15 cellular contexts compared by ENCODE assay signal in genomic region chr10:128186959-128187787, GRCh38.
DNase-seq lines count a peak whose midpoint lies in the region; ATAC-seq, FAIRE-seq and TF ChIP-seq lines count a peak whose summit lies in the region.
"Had no signal": no experiment of that assay in that cellular context is flagged by ENCODE, and none has a peak within 500 bp of the region (broad histone marks: within the 10 kb centered on the region; RNA-seq: fewer than 3 reads in every experiment).

No MANE protein-coding gene starts in this region.

- H3K9me3 Mint-ChIP-seq in activated CD8-positive, alpha-beta T cell treated with anti-CD3 and anti-CD28 coated beads for 36 hours, result peaks cover 6% of the 10 kb centered on the region

- no peaks in the 10 kb centered on the region for H3K4me1 ChIP-seq in small intestine (ENCODE audit: control insufficient read depth in 2 of 2, insufficient read depth in 1 of 2, low read depth in 1 of 2, low read length in 1 of 2)
- H3K4me1 ChIP-seq: neural progenitor cell had no signal

- peak; percentile 77 for DNase-seq in Jurkat, Clone E6-1 (ENCODE audit: low read depth, low spot score)
- peak; percentile 54 for DNase-seq in activated CD8-positive, alpha-beta T cell treated with anti-CD3 and anti-CD28 coated beads for 36 hours
- peak; percentile 17 for DNase-seq in central memory CD4-positive, alpha-beta T cell
- DNase-seq in small intestine (peak; percentile 11), DMS79 (lab: John Stamatoyannopoulos, UW) (no peak), mesenteric fat pad (ENCODE audit: low spot score) (no peak)
- DNase-seq: dermis blood vessel endothelial cell, NCI-H2107, PC-9, stomach, T1000 had no signal

- H3K27me3 Mint-ChIP-seq in activated CD8-positive, alpha-beta T cell treated with anti-CD3 and anti-CD28 coated beads for 36 hours, result no peaks in the 10 kb centered on the region

- H3K4me3 ChIP-seq in Jurkat, Clone E6-1 (ENCODE audit: low read length), result peak overlapping the region; percentile 45
- H3K4me3 ChIP-seq in small intestine (ENCODE audit: low read depth in 1 of 2, low read length in 2 of 2), result no peak overlapping the region
- H3K4me3 ChIP-seq: neural progenitor cell, PC-9, stomach had no signal

- H3K4me1 Mint-ChIP-seq in activated CD8-positive, alpha-beta T cell treated with anti-CD3 and anti-CD28 coated beads for 36 hours (ENCODE audit: low read depth), result peaks cover 21% of the 10 kb centered on the region

- H3K27ac Mint-ChIP-seq in activated CD8-positive, alpha-beta T cell treated with anti-CD3 and anti-CD28 coated beads for 36 hours, result peak overlapping the region; percentile 85
- H3K27ac Mint-ChIP-seq: neural progenitor cell had no signal

- no peaks in the 10 kb centered on the region for H3K9me3 ChIP-seq in small intestine (ENCODE audit: control insufficient read depth, low read depth)

- H3K36me3 ChIP-seq in small intestine (ENCODE audit: control insufficient read depth in 2 of 2, insufficient read depth in 2 of 2, low read length in 2 of 2), result no peaks in the 10 kb centered on the region
- H3K36me3 ChIP-seq: neural progenitor cell, stomach had no signal

- no peak for TF ChIP-seq CTCF in activated CD8-positive, alpha-beta T cell treated with anti-CD3 and anti-CD28 coated beads for 36 hours (IDR thresholded peaks at IDR 0.05)

- no peak for FAIRE-seq in small intestine (lab: Jason Lieb, UNC)

- CTCF ChIA-PET in activated CD8-positive, alpha-beta T cell treated with anti-CD3 and anti-CD28 coated beads for 36 hours (lab: Charles Lee), result interaction anchor here (0.9 to 4.3 kb wide), 10 partner anchors 9 to 200 kb away, joined by 3 to 46 read pairs (median 4); no protein-coding TSS in a partner anchor

- whole genome bisulfite sequencing in small intestine, 3 donors, result 42 to 45% (median 44%) methylated on average over 17 of the region's 17 CpGs

- no peak overlapping the region for H3K27ac ChIP-seq in small intestine (ENCODE audit: low read depth in 1 of 2, low read length in 1 of 2)
- H3K27ac ChIP-seq: KMS-11, neural progenitor cell, PC-9, stomach had no signal

- peaks cover 4% of the 10 kb centered on the region for H3K36me3 Mint-ChIP-seq in activated CD8-positive, alpha-beta T cell treated with anti-CD3 and anti-CD28 coated beads for 36 hours (ENCODE audit: low read depth)
- H3K36me3 Mint-ChIP-seq: neural progenitor cell had no signal

- POLR2A ChIA-PET in activated CD8-positive, alpha-beta T cell treated with anti-CD3 and anti-CD28 coated beads for 36 hours (lab: Charles Lee), result interaction anchor here (1.1 to 2.0 kb wide), 6 partner anchors 9 to 61 kb away, joined by 3 to 5 read pairs (median 3); no protein-coding TSS in a partner anchor

- H3K4me3 Mint-ChIP-seq in activated CD8-positive, alpha-beta T cell treated with anti-CD3 and anti-CD28 coated beads for 36 hours, result peak overlapping the region; percentile 72
- H3K4me3 Mint-ChIP-seq: neural progenitor cell had no signal

- peaks cover 0 to 6% of the 10 kb centered on the region in 2 donors for H3K27me3 ChIP-seq in small intestine (ENCODE audit: control insufficient read depth in 2 of 2, insufficient read depth in 2 of 2, low read length in 2 of 2)
- H3K27me3 ChIP-seq: neural progenitor cell had no signal

- intact Hi-C loops in activated CD8-positive, alpha-beta T cell treated with anti-CD3 and anti-CD28 coated beads for 36 hours (cut with micrococcal nuclease), result no loop called here

- ATAC-seq in activated CD8-positive, alpha-beta T cell treated with anti-CD3 and anti-CD28 coated beads for 36 hours, result peak; percentile 87
- ATAC-seq in HG03457 (IDR thresholded peaks at IDR 0.05; ENCODE audit: unreplicated experiment), result no peak
- ATAC-seq in HG03045 (IDR thresholded peaks at IDR 0.05; ENCODE audit: unreplicated experiment), result no peak

Comparison
In these comparisons a context has a peak if more than half of its experiments do, and no peak if none do; other contexts are left out.
1. DNase-seq: peak in Jurkat, Clone E6-1 (single experiment), activated CD8-positive, alpha-beta T cell treated with anti-CD3 and anti-CD28 coated beads for 36 hours (single experiment), central memory CD4-positive, alpha-beta T cell (single experiment) and small intestine (single experiment); none in DMS79 (single experiment) and mesenteric fat pad (single experiment).